ENCODE assay signal across 13 cellular contexts in genomic region chr6:154457881-154458284, GRCh38. TPM values are rescaled to one million over a fixed set of nuclear protein-coding genes. Genes with fewer than 3 reads are reported as not detected.
A peak's percentile ranks its signal among the peaks of the same experiment; 100 is the strongest.
DNase-seq lines count a peak whose midpoint lies in the region; ATAC-seq and TF ChIP-seq lines count a peak whose summit lies in the region.
"Had no signal": no experiment of that assay in that cellular context is flagged by ENCODE, and none has a peak within 500 bp of the region (broad histone marks: within the 10 kb centered on the region; RNA-seq: fewer than 3 reads in every experiment).

No MANE protein-coding gene starts in this region.

- H3K27me3 ChIP-seq in Caco-2 (replicated peaks; ENCODE audit: control insufficient read depth, insufficient read depth, low read length) (no peaks in the 10 kb centered on the region), SK-N-SH (ENCODE audit: insufficient read depth) (no peaks in the 10 kb centered on the region)

- peak overlapping the region; percentile 56 to 83; a peak in 3 of 4 replicates for H3K27ac ChIP-seq in SK-N-SH (ENCODE audit: low read depth in 2 of 2, low read length in 1 of 2)
- H3K27ac ChIP-seq in coronary artery: peak overlapping the region in 1 of 2 donors; percentile 3

- H3K9me3 Mint-ChIP-seq in Caco-2 (ENCODE audit: unreplicated experiment): no peaks in the 10 kb centered on the region
- no peaks in the 10 kb centered on the region for H3K9me3 Mint-ChIP-seq in activated CD4-positive, alpha-beta T cell treated with anti-CD3 and anti-CD28 coated beads for 36 hours (ENCODE audit: low read depth)
- H3K9me3 Mint-ChIP-seq: dendritic cell treated with granulocyte-macrophage colony-stimulating factor and Interleukin-4, amounts not matched to agents 40 ng/mL and 50 ng/mL, for 4 days had no signal

- H3K27ac Mint-ChIP-seq in Caco-2 (ENCODE audit: unreplicated experiment): peak overlapping the region; percentile 14
- H3K27ac Mint-ChIP-seq in activated CD4-positive, alpha-beta T cell treated with anti-CD3 and anti-CD28 coated beads for 36 hours: no peak overlapping the region
- H3K27ac Mint-ChIP-seq: dendritic cell treated with granulocyte-macrophage colony-stimulating factor and Interleukin-4, amounts not matched to agents 40 ng/mL and 50 ng/mL, for 4 days; memory B cell had no signal

- no peak overlapping the region for H3K4me2 ChIP-seq in SK-N-SH

- H3K4me3 ChIP-seq in Caco-2 (ENCODE audit: low read depth, low read length): no peak overlapping the region
- no peak overlapping the region for H3K4me3 ChIP-seq in SK-N-SH (ENCODE audit: low read depth in 2 of 2, low read length in 1 of 2)
- H3K4me3 ChIP-seq in coronary artery: no peak overlapping the region

- H4K20me1 ChIP-seq in SK-N-SH (ENCODE audit: insufficient read depth): no peaks in the 10 kb centered on the region

- H3K4me1 ChIP-seq in Caco-2 (no peaks in the 10 kb centered on the region), SK-N-SH (ENCODE audit: control insufficient read depth in 1 of 2, insufficient read depth in 2 of 2, low read depth in 1 of 2, low read length in 1 of 2) (peaks cover 12 to 54% of the 10 kb centered on the region in 2 experiments)

- no peak overlapping the region for H2AFZ ChIP-seq in SK-N-SH (ENCODE audit: low read depth)

- H3K36me3 ChIP-seq in Caco-2 (ENCODE audit: control insufficient read depth, insufficient read depth, low read length) (no peaks in the 10 kb centered on the region), SK-N-SH (replicated peaks in 1 of 2; ENCODE audit: control insufficient read depth in 1 of 2, insufficient read depth in 2 of 2, low read length in 1 of 2) (no peaks in the 10 kb centered on the region)

- POLR2A ChIA-PET in Caco-2 (lab: Charles Lee): no interaction called here
- POLR2A ChIA-PET in SK-N-SH (lab: Yijun Ruan, JAX): interaction anchor here (1.4 kb wide), 1 partner anchor 9 kb away, joined by 6 read pairs; no protein-coding TSS in a partner anchor
- POLR2A ChIA-PET in activated CD4-positive, alpha-beta T cell treated with anti-CD3 and anti-CD28 coated beads for 36 hours (lab: Charles Lee): no interaction called here

- H3K9me2 ChIP-seq in SK-N-SH: no peaks in the 10 kb centered on the region

- no peak overlapping the region for H3K9ac ChIP-seq in SK-N-SH

- H3F3A ChIP-seq in SK-N-SH (replicated peaks; ENCODE audit: insufficient read depth): peaks cover 3% of the 10 kb centered on the region

- intact Hi-C loops in Caco-2 (cut with micrococcal nuclease; ENCODE audit: unreplicated experiment): no loop called here
- intact Hi-C loops in activated CD4-positive, alpha-beta T cell treated with anti-CD3 and anti-CD28 coated beads for 36 hours (cut with DNase I, micrococcal nuclease): no loop called here

- no TSS peak for BruUV-seq in Caco-2 (replicated peaks; lab: Mats Ljungman, UMichigan)

- DNase-seq in Caco-2 (no peak), NCI-H1436 treated with DMSO at 0.1 percent for 48 hours (lab: John Stamatoyannopoulos, UW) (peak; percentile 13), SK-N-SH (no peak), left lobe of liver (ENCODE audit: low spot score) (peak; percentile 76), HuH-7.5 (ENCODE audit: low spot score) (no peak), G401 (ENCODE audit: low spot score) (no peak), coronary artery (ENCODE audit: low spot score) (no peak)
- no peak for DNase-seq in activated CD4-positive, alpha-beta T cell treated with anti-CD3 and anti-CD28 coated beads for 36 hours
- DNase-seq: activated CD4-positive, CD25-positive, alpha-beta regulatory T cell treated with anti-CD3 and anti-CD28 coated beads, Interleukin-2, amount 50 U/mL, for 72 hours; activated gamma-delta T cell treated with Interleukin-2 at 50 U/mL for 16 hours; MM.1S had no signal

- H3K9me3 ChIP-seq in Caco-2 (no peaks in the 10 kb centered on the region), SK-N-SH (no peaks in the 10 kb centered on the region)

- peak; percentile 60 for TF ChIP-seq RAD21 in SK-N-SH (IDR thresholded peaks at IDR 0.05; ENCODE audit: low read length)

- H3K4me1 Mint-ChIP-seq in Caco-2 (ENCODE audit: low read depth, unreplicated experiment): peaks cover 25% of the 10 kb centered on the region
- peaks cover 3% of the 10 kb centered on the region for H3K4me1 Mint-ChIP-seq in activated CD4-positive, alpha-beta T cell treated with anti-CD3 and anti-CD28 coated beads for 36 hours
- H3K4me1 Mint-ChIP-seq: memory B cell had no signal

- H3K27me3 Mint-ChIP-seq in Caco-2 (ENCODE audit: insufficient read depth, unreplicated experiment): no peaks in the 10 kb centered on the region
- H3K27me3 Mint-ChIP-seq in activated CD4-positive, alpha-beta T cell treated with anti-CD3 and anti-CD28 coated beads for 36 hours: peaks cover 9% of the 10 kb centered on the region

- peaks cover 7% of the 10 kb centered on the region for H3K36me3 Mint-ChIP-seq in Caco-2 (ENCODE audit: insufficient read depth, unreplicated experiment)
- H3K36me3 Mint-ChIP-seq in activated CD4-positive, alpha-beta T cell treated with anti-CD3 and anti-CD28 coated beads for 36 hours (ENCODE audit: low read depth): no peaks in the 10 kb centered on the region
- H3K36me3 Mint-ChIP-seq: memory B cell had no signal

- in situ Hi-C loops in G401 (cut with HindIII; ENCODE audit: low sequenced_read_pairs): no loop called here

- TF ChIP-seq EP300 in SK-N-SH (IDR thresholded peaks at IDR 0.05; ENCODE audit: borderline replicate concordance in 1 of 2, low read depth in 1 of 2, low read length in 1 of 2): no peak

- H3K79me2 ChIP-seq in SK-N-SH (ENCODE audit: insufficient read depth): no peaks in the 10 kb centered on the region; the same call in none of the 2 replicates

- 63% methylated on average over 5 of the region's 5 CpGs for WGBS in SK-N-SH (ENCODE audit: low lambda C conversion rate)

- no peak overlapping the region for H3K4me3 Mint-ChIP-seq in Caco-2 (ENCODE audit: unreplicated experiment)
- no peak overlapping the region for H3K4me3 Mint-ChIP-seq in activated CD4-positive, alpha-beta T cell treated with anti-CD3 and anti-CD28 coated beads for 36 hours
- H3K4me3 Mint-ChIP-seq: dendritic cell treated with granulocyte-macrophage colony-stimulating factor and Interleukin-4, amounts not matched to agents 40 ng/mL and 50 ng/mL, for 4 days; memory B cell had no signal

- TF ChIP-seq CTCF in Caco-2 (IDR thresholded peaks at IDR 0.05; ENCODE audit: insufficient read depth in 1 of 2, low read depth in 1 of 2, low read length in 1 of 2, severe bottlenecking in 1 of 2, unreplicated experiment in 1 of 2): no peak
- peak; percentile 23; the same call in 1 of the 2 replicates for TF ChIP-seq CTCF in SK-N-SH (IDR thresholded peaks at IDR 0.05)
- no peak for TF ChIP-seq CTCF in coronary artery (IDR thresholded peaks at IDR 0.05)

- peak; percentile 73 for ATAC-seq in left lobe of liver
- ATAC-seq in activated CD4-positive, alpha-beta T cell treated with anti-CD3 and anti-CD28 coated beads for 36 hours: no peak

- CTCF ChIA-PET in Caco-2 (lab: Charles Lee) (no interaction called here), SK-N-SH (lab: Yijun Ruan, JAX) (interaction anchor here (0.7 to 1.9 kb wide), 9 partner anchors 10 to 1226 kb away, joined by 3 to 6 read pairs (median 5); partner anchors contain the start of gene CNKSR3)
- CTCF ChIA-PET in activated CD4-positive, alpha-beta T cell treated with anti-CD3 and anti-CD28 coated beads for 36 hours (lab: Charles Lee): no interaction called here

TF ChIP-seq in SK-N-SH, 30 proteins besides CTCF, POLR2A, EP300 and RAD21:
- TF ChIP-seq SMC3 (IDR thresholded peaks at IDR 0.05; ENCODE audit: low read depth, low read length): peak; percentile 25; the same call in 1 of the 2 replicates
- no peak for TF ChIP-seq IRF3 (IDR thresholded peaks at IDR 0.05; ENCODE audit: low read depth, low read length)

RNA-seq across cellular contexts. Expression of gene CNKSR3, which starts 52.6 kb away (rescaled TPM):
- 31.8 and 33.1 TPM in 2 replicates for total RNA-seq in Caco-2 (2022)
- polyA plus RNA-seq in SK-N-SH (2012; rRNA removed): 1.6 TPM in 2 replicates
- polyA plus RNA-seq in SK-N-SH (2012; cell fraction: cytosol; rRNA removed): 2.4 and 2.5 TPM in 2 replicates
- polyA plus RNA-seq in SK-N-SH (2012; cell fraction: nucleus; rRNA removed): 1.7 and 2.8 TPM in 2 replicates
- 42.9 TPM for total RNA-seq in left lobe of liver
- total RNA-seq in G401 (2014; rRNA removed; shearing (Covaris generic)): 1.5 and 2.2 TPM in 2 replicates
- total RNA-seq in activated CD4-positive, alpha-beta T cell treated with anti-CD3 and anti-CD28 coated beads for 36 hours: under 1 TPM; 0.34 to 0.58 TPM

Comparison
In these comparisons a context has a peak if more than half of its experiments do, and no peak if none do; other contexts are left out.
1. DNase-seq: peak in NCI-H1436 treated with DMSO at 0.1 percent for 48 hours (single experiment) and left lobe of liver (single experiment); none in Caco-2 (0 of 2), SK-N-SH (single experiment), HuH-7.5 (single experiment), G401 (single experiment), activated CD4-positive, alpha-beta T cell treated with anti-CD3 and anti-CD28 coated beads for 36 hours (single experiment) and coronary artery (single experiment).
2. RNA of gene CNKSR3, which starts 52.6 kb away (total RNA-seq): 42.9 TPM in left lobe of liver (single experiment) and 31.8 to 33.1 TPM in Caco-2; 1.5 to 2.2 TPM in G401 and 0.34 to 0.58 TPM in activated CD4-positive, alpha-beta T cell treated with anti-CD3 and anti-CD28 coated beads for 36 hours; every median in the first group is over 10 times any median in the second.